ENCODE assay signal across 24 cellular contexts in genomic region chr7:15476101-15476918, GRCh38.
DNase-seq lines count a peak whose midpoint lies in the region; ATAC-seq and TF ChIP-seq lines count a peak whose summit lies in the region.
"Had no signal": no experiment of that assay in that cellular context is flagged by ENCODE, and none has a peak within 500 bp of the region (broad histone marks: within the 10 kb centered on the region; RNA-seq: fewer than 3 reads in every experiment).

No MANE protein-coding gene starts in this region.

- H3K4me1 ChIP-seq in GM23248 (ENCODE audit: insufficient read depth), result no peaks in the 10 kb centered on the region
- H3K4me1 ChIP-seq: BLaER1 treated with 17β-estradiol and CSF1 and Interleukin-3, amounts not matched to agents 10 nM and 100 nM; Caco-2; Peyer's patch; SJSA1 had no signal

- peak; percentile 5 for DNase-seq in GM23248
- DNase-seq in fibroblast of gingiva (ENCODE audit: low read depth), result peak; percentile 28
- no peak for DNase-seq in left lobe of liver (ENCODE audit: low spot score)
- no peak for DNase-seq in midbrain (lab: John Stamatoyannopoulos, UW)
- no peak for DNase-seq in HuH-7 (ENCODE audit: low spot score)
- DNase-seq: Caco-2; CD4-positive, alpha-beta memory T cell; DMS 273 treated with DMSO at 0.1 percent for 48 hours; DMS79 treated with DMSO at 0.1 percent for 48 hours; MG63; NCI-H1417; NCI-H1694 treated with DMSO at 0.1 percent for 48 hours; NCI-H2081 treated with DMSO at 0.1 percent for 48 hours; NCI-H446; NCI-H526; Peyer's patch had no signal

- no peaks in the 10 kb centered on the region for H3F3A ChIP-seq in GM23248 (ENCODE audit: insufficient read depth)

- no peaks in the 10 kb centered on the region for H3K79me2 ChIP-seq in GM23248 (ENCODE audit: insufficient read depth)

- peak overlapping the region; percentile 7 for H3K4me2 ChIP-seq in GM23248 (ENCODE audit: unreplicated experiment)
- H3K4me2 ChIP-seq: BLaER1 treated with 17β-estradiol and CSF1 and Interleukin-3, amounts not matched to agents 10 nM and 100 nM; GM23338 had no signal

- ATAC-seq in SK-N-SH treated with all-trans-retinoic acid at 6 μM for 48 hours (peak; percentile 37), left lobe of liver (peak; percentile 89), HG03442 (IDR thresholded peaks at IDR 0.05; ENCODE audit: unreplicated experiment) (no peak), GM18519 (IDR thresholded peaks at IDR 0.05; ENCODE audit: low FRiP score, unreplicated experiment) (no peak)
- ATAC-seq: GM23338, HCT116, K562 had no signal

- H3K9me3 ChIP-seq in GM23248 (ENCODE audit: low read depth), result no peaks in the 10 kb centered on the region
- H3K9me3 ChIP-seq: BLaER1 treated with 17β-estradiol and CSF1 and Interleukin-3, amounts not matched to agents 10 nM and 100 nM; Caco-2; MG63; Peyer's patch; SJSA1 had no signal

- H3K27me3 ChIP-seq in GM23248 (replicated peaks; ENCODE audit: insufficient read depth), result no peaks in the 10 kb centered on the region
- H3K27me3 ChIP-seq: BLaER1 treated with 17β-estradiol and CSF1 and Interleukin-3, amounts not matched to agents 10 nM and 100 nM; MG63; Peyer's patch; SJSA1 had no signal

- 0 out of 2 replicates have a peak overlapping the region, but pooled peaks have one; percentile 18 for H2AFZ ChIP-seq in GM23248
- H2AFZ ChIP-seq: GM23338 had no signal

- H3K36me3 ChIP-seq in GM23248 (ENCODE audit: low read depth), result no peaks in the 10 kb centered on the region
- H3K36me3 ChIP-seq: BLaER1 treated with 17β-estradiol and CSF1 and Interleukin-3, amounts not matched to agents 10 nM and 100 nM; MG63; Peyer's patch; SJSA1 had no signal

- no peak overlapping the region for H3K9ac ChIP-seq in GM23248
- H3K9ac ChIP-seq: BLaER1 treated with 17β-estradiol and CSF1 and Interleukin-3, amounts not matched to agents 10 nM and 100 nM had no signal

- no peaks in the 10 kb centered on the region for H4K20me1 ChIP-seq in GM23248 (ENCODE audit: insufficient read depth)
- H4K20me1 ChIP-seq: BLaER1 treated with 17β-estradiol and CSF1 and Interleukin-3, amounts not matched to agents 10 nM and 100 nM had no signal

- in situ Hi-C loops in GM23248 (cut with MboI), result no loop called here

- no peak overlapping the region for H3K27ac ChIP-seq in GM23248
- H3K27ac ChIP-seq: BLaER1 treated with 17β-estradiol and CSF1 and Interleukin-3, amounts not matched to agents 10 nM and 100 nM; Peyer's patch; SJSA1 had no signal

- H3K4me3 ChIP-seq in GM23248, result no peak overlapping the region
- H3K4me3 ChIP-seq: BLaER1 treated with 17β-estradiol and CSF1 and Interleukin-3, amounts not matched to agents 10 nM and 100 nM; GM23338; K562; MG63; Peyer's patch; SJSA1 had no signal

- no peaks in the 10 kb centered on the region for H3K9me2 ChIP-seq in GM23248 (ENCODE audit: insufficient read depth)

- 17 to 23% methylated on average over 8 of the region's 8 CpGs for WGBS in GM23248 (ENCODE audit: low coverage in 1 of 2, low lambda C conversion rate in 2 of 2, missing lambda C conversion rate in 2 of 2), 2 experiments

TF ChIP-seq in SK-N-SH treated with all-trans-retinoic acid at 6 μM for 48 hours, 23 proteins besides CTCF, POLR2A, EP300 and RAD21:
- no peak for TF ChIP-seq ZFP3 (CRISPR knock-in tag; IDR thresholded peaks at IDR 0.05)
- TF ChIP-seq, protein P1, sequence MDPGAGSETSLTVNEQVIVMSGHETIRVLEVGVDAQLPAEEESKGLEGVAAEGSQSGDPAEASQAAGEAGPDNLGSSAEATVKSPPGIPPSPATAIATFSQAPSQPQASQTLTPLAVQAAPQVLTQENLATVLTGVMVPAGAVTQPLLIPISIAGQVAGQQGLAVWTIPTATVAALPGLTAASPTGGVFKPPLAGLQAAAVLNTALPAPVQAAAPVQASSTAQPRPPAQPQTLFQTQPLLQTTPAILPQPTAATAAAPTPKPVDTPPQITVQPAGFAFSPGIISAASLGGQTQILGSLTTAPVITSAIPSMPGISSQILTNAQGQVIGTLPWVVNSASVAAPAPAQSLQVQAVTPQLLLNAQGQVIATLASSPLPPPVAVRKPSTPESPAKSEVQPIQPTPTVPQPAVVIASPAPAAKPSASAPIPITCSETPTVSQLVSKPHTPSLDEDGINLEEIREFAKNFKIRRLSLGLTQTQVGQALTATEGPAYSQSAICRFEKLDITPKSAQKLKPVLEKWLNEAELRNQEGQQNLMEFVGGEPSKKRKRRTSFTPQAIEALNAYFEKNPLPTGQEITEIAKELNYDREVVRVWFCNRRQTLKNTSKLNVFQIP (CRISPR knock-in tag; IDR thresholded peaks at IDR 0.05; ENCODE audit: borderline replicate concordance, low read depth), result no peak
- TF ChIP-seq, protein P2, sequence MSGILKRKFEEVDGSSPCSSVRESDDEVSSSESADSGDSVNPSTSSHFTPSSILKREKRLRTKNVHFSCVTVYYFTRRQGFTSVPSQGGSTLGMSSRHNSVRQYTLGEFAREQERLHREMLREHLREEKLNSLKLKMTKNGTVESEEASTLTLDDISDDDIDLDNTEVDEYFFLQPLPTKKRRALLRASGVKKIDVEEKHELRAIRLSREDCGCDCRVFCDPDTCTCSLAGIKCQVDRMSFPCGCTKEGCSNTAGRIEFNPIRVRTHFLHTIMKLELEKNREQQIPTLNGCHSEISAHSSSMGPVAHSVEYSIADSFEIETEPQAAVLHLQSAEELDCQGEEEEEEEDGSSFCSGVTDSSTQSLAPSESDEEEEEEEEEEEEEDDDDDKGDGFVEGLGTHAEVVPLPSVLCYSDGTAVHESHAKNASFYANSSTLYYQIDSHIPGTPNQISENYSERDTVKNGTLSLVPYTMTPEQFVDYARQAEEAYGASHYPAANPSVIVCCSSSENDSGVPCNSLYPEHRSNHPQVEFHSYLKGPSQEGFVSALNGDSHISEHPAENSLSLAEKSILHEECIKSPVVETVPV (CRISPR knock-in tag; IDR thresholded peaks at IDR 0.05), result no peak

Comparison
In these comparisons a context has a peak if more than half of its experiments do, and no peak if none do; other contexts are left out.
1. DNase-seq: peak in GM23248 (single experiment) and fibroblast of gingiva (single experiment); none in left lobe of liver (single experiment), midbrain (single experiment) and HuH-7 (single experiment).
2. ATAC-seq: peak in SK-N-SH treated with all-trans-retinoic acid at 6 μM for 48 hours (single experiment) and left lobe of liver (single experiment); none in HG03442 (single experiment) and GM18519 (single experiment).